12 cellular contexts compared by ENCODE assay signal in the genomic region with DNA sequence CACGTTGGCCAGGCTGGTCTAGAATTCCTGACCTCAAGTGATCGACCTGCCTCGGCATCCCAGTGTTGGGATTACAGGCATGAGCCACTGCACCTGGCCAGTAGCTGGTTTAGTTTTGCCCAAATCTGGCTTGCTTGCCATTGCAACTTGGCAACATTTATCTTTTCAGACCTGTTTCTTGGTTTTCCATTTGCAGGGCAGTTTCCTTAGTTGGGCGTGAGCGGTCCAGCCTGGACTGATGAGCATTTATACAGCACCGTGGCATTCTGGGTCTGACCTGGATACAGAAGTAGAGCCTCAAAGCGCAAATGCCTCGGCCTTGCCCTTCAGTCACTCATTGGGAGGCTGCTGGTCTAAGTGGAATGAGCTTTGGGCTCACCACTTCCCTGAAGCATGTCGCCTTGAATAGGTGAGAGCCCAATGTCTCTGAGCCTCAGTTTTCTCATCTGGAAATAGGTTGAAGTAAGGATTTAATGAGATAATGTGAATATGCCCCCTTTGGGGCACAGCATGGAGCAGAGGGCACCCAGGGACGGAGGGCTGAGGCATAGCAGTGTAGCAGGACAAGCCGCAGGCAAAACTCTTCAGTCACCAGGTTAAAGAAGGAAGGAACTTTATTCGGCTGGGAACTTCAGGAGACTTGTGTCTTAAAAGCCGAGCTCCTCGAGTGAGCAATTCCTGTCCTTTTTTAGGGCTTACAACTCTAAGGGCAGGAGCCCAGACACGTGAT. TPM values are rescaled to one million over a fixed set of nuclear protein-coding genes. Genes with fewer than 3 reads are reported as not detected.
DNase-seq lines count a peak whose midpoint lies in the region; ATAC-seq and TF ChIP-seq lines count a peak whose summit lies in the region.
"Not testable (repeated sequence)": the region's sequence is repeated elsewhere in the genome, so short reads cannot be mapped to it uniquely, and the experiment has no call there.
"Had no signal": no experiment of that assay in that cellular context is flagged by ENCODE, and none has a peak within 500 bp of the region (broad histone marks: within the 10 kb centered on the region; RNA-seq: fewer than 3 reads in every experiment).

No MANE protein-coding gene starts in this region.

- not testable (repeated sequence) for H3K36me3 Mint-ChIP-seq in T-helper 17 cell (ENCODE audit: low read depth); activated naive CD8-positive, alpha-beta T cell treated with anti-CD3 and anti-CD28 coated beads, Interleukin-2, amount 10 ng/mL, durations not matched to agents 7 days and 5 days; glutamatergic neuron (ENCODE audit: unreplicated experiment)

- not testable (repeated sequence) for H3K27ac ChIP-seq in coronary artery; lower lobe of right lung; spleen; aorta (ENCODE audit: low read depth in 1 of 2, low read length in 2 of 2)

- H3K36me3 ChIP-seq in H7 (replicated peaks; ENCODE audit: control insufficient read depth, insufficient read depth, low read length); lower lobe of right lung; spleen; aorta (ENCODE audit: control insufficient read depth in 1 of 2, insufficient read depth in 2 of 2, low read length in 1 of 2): not testable (repeated sequence)

- WGBS in spleen, 5 donors, result 86 to 93% (median 90%) methylated on average over 15 of the region's 15 CpGs
- WGBS in aorta, 2 donors, result 83 to 90% methylated on average over 15 of the region's 15 CpGs

- POLR2A ChIA-PET in activated naive CD8-positive, alpha-beta T cell treated with anti-CD3 and anti-CD28 coated beads, Interleukin-2, amount 10 ng/mL, durations not matched to agents 7 days and 5 days (lab: Charles Lee), result interaction anchor here (1.5 to 1.8 kb wide), 2 partner anchors 14 kb away, joined by 5 to 6 read pairs; no protein-coding TSS in a partner anchor

- intact Hi-C loops in lower lobe of right lung (cut with DNase I); spleen (cut with DNase I; ENCODE audit: low total_unique reads); aorta (cut with DNase I): not testable (repeated sequence)

- not testable (repeated sequence) for ATAC-seq in T-helper 17 cell; activated naive CD8-positive, alpha-beta T cell treated with anti-CD3 and anti-CD28 coated beads, Interleukin-2, amount 10 ng/mL, durations not matched to agents 7 days and 5 days (ENCODE audit: low read depth); lower lobe of right lung; aorta (ENCODE audit: low FRiP score)

- TF ChIP-seq CTCF in coronary artery (IDR thresholded peaks at IDR 0.05); glutamatergic neuron (IDR thresholded peaks at IDR 0.05; ENCODE audit: partially characterized antibody, unreplicated experiment); lower lobe of right lung (IDR thresholded peaks at IDR 0.05); spleen (IDR thresholded peaks at IDR 0.05 in 8 of 11, conservative IDR thresholded peaks at IDR 0.05 in 3 of 11): not testable (repeated sequence)

- H3K9me3 Mint-ChIP-seq in activated naive CD8-positive, alpha-beta T cell treated with anti-CD3 and anti-CD28 coated beads, Interleukin-2, amount 10 ng/mL, durations not matched to agents 7 days and 5 days, result not testable (repeated sequence)
- H3K9me3 Mint-ChIP-seq in glutamatergic neuron (ENCODE audit: unreplicated experiment), result peaks cover 21% of the 10 kb centered on the region

- not testable (repeated sequence) for TF ChIP-seq POLR2A in spleen (IDR thresholded peaks at IDR 0.05)

- not testable (repeated sequence) for H3K4me3 Mint-ChIP-seq in T-helper 17 cell; activated naive CD8-positive, alpha-beta T cell treated with anti-CD3 and anti-CD28 coated beads, Interleukin-2, amount 10 ng/mL, durations not matched to agents 7 days and 5 days; glutamatergic neuron (ENCODE audit: unreplicated experiment)

- H3K27ac Mint-ChIP-seq in T-helper 17 cell, result peak overlapping the region; percentile 37
- H3K27ac Mint-ChIP-seq in activated naive CD8-positive, alpha-beta T cell treated with anti-CD3 and anti-CD28 coated beads, Interleukin-2, amount 10 ng/mL, durations not matched to agents 7 days and 5 days, result peak overlapping the region; percentile 2
- not testable (repeated sequence) for H3K27ac Mint-ChIP-seq in glutamatergic neuron (ENCODE audit: unreplicated experiment)

- H3K4me1 Mint-ChIP-seq in T-helper 17 cell (peaks cover 47% of the 10 kb centered on the region), glutamatergic neuron (ENCODE audit: low read depth, unreplicated experiment) (peaks cover 20% of the 10 kb centered on the region)
- H3K4me1 Mint-ChIP-seq in activated naive CD8-positive, alpha-beta T cell treated with anti-CD3 and anti-CD28 coated beads, Interleukin-2, amount 10 ng/mL, durations not matched to agents 7 days and 5 days, result peaks cover 30% of the 10 kb centered on the region

- H3K27me3 Mint-ChIP-seq in T-helper 17 cell; activated naive CD8-positive, alpha-beta T cell treated with anti-CD3 and anti-CD28 coated beads, Interleukin-2, amount 10 ng/mL, durations not matched to agents 7 days and 5 days: not testable (repeated sequence)
- peaks cover 35% of the 10 kb centered on the region for H3K27me3 Mint-ChIP-seq in glutamatergic neuron (ENCODE audit: unreplicated experiment)

- H3K4me1 ChIP-seq in lower lobe of right lung (peaks cover 15% of the 10 kb centered on the region), spleen (peaks cover 9 to 39% (median 24%) of the 10 kb centered on the region in 6 donors)
- H3K4me1 ChIP-seq in aorta (ENCODE audit: control insufficient read depth in 1 of 2, insufficient read depth in 2 of 2, low read length in 2 of 2), result not testable (repeated sequence)

- DNase-seq in H7, result peak; percentile 15
- DNase-seq in T-helper 17 cell; activated naive CD8-positive, alpha-beta T cell treated with anti-CD3 and anti-CD28 coated beads, Interleukin-2, amount 10 ng/mL, durations not matched to agents 7 days and 5 days: not testable (repeated sequence)
- DNase-seq in coronary artery (ENCODE audit: low spot score), result peak; percentile 71
- peak; percentile 8 for DNase-seq in glutamatergic neuron
- DNase-seq in lower lobe of right lung, result peak; percentile 11
- DNase-seq in spleen, result peak; percentile 61
- peak; percentile 14 to 60 for DNase-seq in aorta

- H3K27me3 ChIP-seq in H7 (ENCODE audit: control insufficient read depth, insufficient read depth, low read length); lower lobe of right lung (ENCODE audit: low read depth); aorta (ENCODE audit: control insufficient read depth in 1 of 2, insufficient read depth in 2 of 2, low read length in 1 of 2): not testable (repeated sequence)
- H3K27me3 ChIP-seq in spleen (replicated peaks in 1 of 7), result peaks cover 0 to 20% (median 0%) of the 10 kb centered on the region in 7 donors

- H3K4me3 ChIP-seq in H7 (ENCODE audit: insufficient read depth, low read depth, low read length); coronary artery; lower lobe of right lung; spleen; aorta (ENCODE audit: low read length in 2 of 2): not testable (repeated sequence)

- H3K9me3 ChIP-seq in T-helper 17 cell (ENCODE audit: control insufficient read depth, low read length, poor library complexity, severe bottlenecking); lower lobe of right lung; spleen; aorta (ENCODE audit: control insufficient read depth, low read length): not testable (repeated sequence)

RNA-seq across cellular contexts. Expression of gene CROCC, which starts 2.6 kb away (rescaled TPM):
- 59.5 and 92.3 TPM in 2 replicates for total RNA-seq in H7 (2014; rRNA removed; shearing (Covaris generic))
- total RNA-seq in T-helper 17 cell, result 10 to 100 TPM; 52.4 to 55.9 TPM
- 10 to 100 TPM; 63.0 to 69.8 TPM for total RNA-seq in activated naive CD8-positive, alpha-beta T cell treated with anti-CD3 and anti-CD28 coated beads, Interleukin-2, amount 10 ng/mL, durations not matched to agents 7 days and 5 days
- total RNA-seq in glutamatergic neuron (ENCODE audit: unreplicated experiment), result 50.9 TPM
- 21.0 TPM for total RNA-seq in lower lobe of right lung
- total RNA-seq in spleen, result 10 to 100 TPM; 19.0 to 41.9 (median 31.0) TPM
- 10 to 100 TPM; 14.5 to 55.4 (median 27.5) TPM for polyA plus RNA-seq in spleen
- total RNA-seq in aorta, result 10 to 100 TPM; 18.6 to 34.1 TPM
- 10 to 100 TPM; 10.5 to 68.7 TPM for polyA plus RNA-seq in aorta

RNA-seq across cellular contexts. Expression of gene RNU1-2, which starts 23.3 kb away (rescaled TPM):
- under 0.01 TPM in 2 replicates for total RNA-seq in H7 (2014; rRNA removed; shearing (Covaris generic))
- total RNA-seq in T-helper 17 cell, result 1,000 to 10,000 TPM; 3,182 to 3,922 TPM
- total RNA-seq in activated naive CD8-positive, alpha-beta T cell treated with anti-CD3 and anti-CD28 coated beads, Interleukin-2, amount 10 ng/mL, durations not matched to agents 7 days and 5 days, result 1,000 to 10,000 TPM; 3,257 to 3,430 TPM
- total RNA-seq in glutamatergic neuron (ENCODE audit: unreplicated experiment), result 3,598 TPM
- 6,803 TPM for total RNA-seq in lower lobe of right lung
- total RNA-seq in spleen, result 1,000 to 10,000 TPM in 4 of 7 donors, under 1 TPM in 3; under 0.01 to 8,075 (median 6,234) TPM
- polyA plus RNA-seq in spleen, result not detected
- 1,000 to 10,000 TPM; 7,231 to 8,154 TPM for total RNA-seq in aorta
- polyA plus RNA-seq in aorta, result not detected
- total RNA-seq: G401, GM23248 had no signal
- polyA plus RNA-seq: CD8-positive, alpha-beta memory T cell; GM23248; IgD-negative memory B cell had no signal
